In the genomic region with DNA sequence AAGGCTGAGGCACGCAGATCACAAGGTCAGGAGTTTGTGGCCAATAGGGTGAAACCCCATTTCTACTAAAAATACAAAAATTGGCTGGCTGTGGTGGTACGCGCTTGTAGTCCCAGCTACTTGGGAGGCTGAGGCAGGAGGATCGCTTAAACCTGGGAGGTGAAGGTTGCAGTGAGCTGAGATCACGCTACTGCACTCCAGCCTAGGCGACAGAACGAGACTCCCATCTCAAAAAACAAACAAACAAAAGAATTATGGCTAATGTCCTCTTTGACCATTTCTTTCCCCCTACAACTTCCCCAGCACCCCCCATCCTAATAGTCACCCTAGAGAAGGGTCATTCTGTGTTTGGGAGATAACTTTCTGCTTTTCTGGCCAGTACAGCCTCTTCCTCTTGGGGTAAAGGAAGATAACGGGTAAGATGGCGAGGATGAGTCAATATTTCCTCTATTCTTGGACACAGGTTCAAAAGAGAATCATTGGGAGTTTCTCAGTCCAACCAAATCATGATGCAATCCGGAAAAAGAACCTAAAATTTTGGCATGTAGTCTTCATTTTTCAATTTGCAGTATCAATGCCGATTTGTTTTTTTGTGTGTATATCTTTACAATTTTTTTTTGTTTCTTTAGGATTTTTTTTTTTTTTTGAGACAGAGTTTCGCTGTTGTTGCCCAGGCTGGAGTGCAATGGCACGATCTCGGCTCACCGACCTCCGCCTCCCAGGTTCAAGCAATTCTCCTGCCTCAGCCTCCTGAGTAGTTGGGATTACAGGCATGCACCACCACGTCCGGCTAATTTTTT, we compare ENCODE assay signal across 18 cellular contexts.
"Had no signal": no experiment of that assay in that cellular context is flagged by ENCODE, and none has a peak within 500 bp of the region (broad histone marks: within the 10 kb centered on the region; RNA-seq: fewer than 3 reads in every experiment).

No MANE protein-coding gene starts in this region.

- ATAC-seq: activated naive CD4-positive, alpha-beta T cell treated with anti-CD3 and anti-CD28 coated beads, Interleukin-2, amount 50 U/mL, for 72 hours; gastrocnemius medialis; heart right ventricle; left lobe of liver; naive thymus-derived CD4-positive, alpha-beta T cell had no signal

- H3K27ac ChIP-seq: gastrocnemius medialis, heart right ventricle, neutrophil, skin epidermis, tibial nerve, vagina had no signal

- H3K4me1 ChIP-seq: gastrocnemius medialis, tibial nerve, vagina had no signal

- H3K27me3 ChIP-seq: gastrocnemius medialis, neutrophil, tibial nerve, vagina had no signal

- DNase-seq: activated CD4-positive, alpha-beta T cell treated with anti-CD3 and anti-CD28 coated beads, Interleukin-2, amount 50 U/mL, for 4 hours; activated effector memory CD4-positive, alpha-beta T cell treated with Interleukin-2 at 50 U/mL for 16 hours; activated T-cell treated with anti-CD3 and anti-CD28 coated beads, Interleukin-2, amount 50 U/mL, for 24 hours; amygdala; cerebellar nuclear complex; dermis blood vessel endothelial cell; gastrocnemius medialis; heart right ventricle; islet precursor cell; mammary epithelial cell; naive thymus-derived CD4-positive, alpha-beta T cell; T1000 had no signal

- H3K4me3 ChIP-seq: gastrocnemius medialis, heart right ventricle, skin epidermis, tibial nerve, vagina had no signal

- H3K9me3 ChIP-seq: gastrocnemius medialis, heart right ventricle, neutrophil, tibial nerve, vagina had no signal

- H3K36me3 ChIP-seq: gastrocnemius medialis, heart right ventricle, neutrophil, tibial nerve, vagina had no signal
